21 cellular contexts compared by ENCODE assay signal in genomic region chr14:35117112-35117511, GRCh38. TPM values are rescaled to one million over a fixed set of nuclear protein-coding genes. Genes with fewer than 3 reads are reported as not detected.
DNase-seq lines count a peak whose midpoint lies in the region; ATAC-seq and TF ChIP-seq lines count a peak whose summit lies in the region.
"Had no signal": no experiment of that assay in that cellular context is flagged by ENCODE, and none has a peak within 500 bp of the region (broad histone marks: within the 10 kb centered on the region; RNA-seq: fewer than 3 reads in every experiment).

No MANE protein-coding gene starts in this region.

- no peak overlapping the region for H4K5ac ChIP-seq in mesendoderm (ENCODE audit: low read length)

- H2BK15ac ChIP-seq in mesendoderm (replicated peaks; ENCODE audit: low read depth), result no peak overlapping the region

- intact Hi-C loops in heart right ventricle (cut with DNase I), result loop anchor here in 2 of 10 donors (10.0 kb wide), 2 partner anchors 62 to 72 kb away; partner anchors contain the start of gene FAM177A1 (in 1 of the 2)

- peaks cover 33% of the 10 kb centered on the region for H3K36me3 Mint-ChIP-seq in CD4-positive, CD25-positive, alpha-beta regulatory T cell
- peaks cover 4 to 79% (median 19%) of the 10 kb centered on the region in 3 donors for H3K36me3 Mint-ChIP-seq in CD8-positive, alpha-beta memory T cell

- no peaks in the 10 kb centered on the region for H3K27me3 ChIP-seq in CD4-positive, CD25-positive, alpha-beta regulatory T cell (ENCODE audit: control insufficient read depth, insufficient read depth, low read length)
- no peaks in the 10 kb centered on the region for H3K27me3 ChIP-seq in CD8-positive, alpha-beta memory T cell (ENCODE audit: insufficient read depth, low read length, poor library complexity, severe bottlenecking)
- H3K27me3 ChIP-seq in mesendoderm (ENCODE audit: insufficient read depth, low read length, poor library complexity), result no peaks in the 10 kb centered on the region
- no peaks in the 10 kb centered on the region for H3K27me3 ChIP-seq in heart right ventricle
- H3K27me3 ChIP-seq: adrenal gland, thyroid gland had no signal

- WGBS in mesendoderm (ENCODE audit: extremely low coverage, insufficient coverage, low lambda C conversion rate), result no CpG with 5 or more reads among the region's 2 CpGs
- WGBS in heart right ventricle, 2 donors, result 85 to 87% methylated on average over 2 of the region's 2 CpGs

- no peak overlapping the region for H2BK120ac ChIP-seq in mesendoderm (ENCODE audit: low read depth, low read length)

- peak overlapping the region in 3 of 4 donors; percentile 10 to 73 (median 18) for H3K4me3 Mint-ChIP-seq in CD4-positive, CD25-positive, alpha-beta regulatory T cell
- H3K4me3 Mint-ChIP-seq in CD8-positive, alpha-beta memory T cell, result peak overlapping the region in 2 of 7 donors; percentile 3 to 36

- H3K4ac ChIP-seq in mesendoderm (ENCODE audit: low read depth, low read length), result no peak overlapping the region

- peak overlapping the region; percentile 18 to 57 (median 45) for H3K27ac Mint-ChIP-seq in CD4-positive, CD25-positive, alpha-beta regulatory T cell
- peak overlapping the region in 6 of 8 donors; percentile 4 to 79 (median 68) for H3K27ac Mint-ChIP-seq in CD8-positive, alpha-beta memory T cell
- H3K27ac Mint-ChIP-seq: activated T-helper 2 cell treated with anti-CD3 and anti-CD28 coated beads, Interferon-gamma antibody, Interleukin-2, Interleukin-4, amounts not matched to agents 10 μg/mL and 5 μg/mL and 100 μg/mL, durations not matched to agents 14 hours and 24 hours and 36 hours had no signal

- DNase-seq in CD4-positive, CD25-positive, alpha-beta regulatory T cell, result no peak
- no peak for DNase-seq in CD8-positive, alpha-beta memory T cell
- DNase-seq in mesendoderm (no peak), 8988T (no peak), heart right ventricle (no peak)
- DNase-seq: adrenal gland; cortex of kidney; left ventricle myocardium superior; NCI-H1105; NCI-H2029 treated with DMSO at 0.1 percent for 48 hours; NCI-H226; NCI-H774; nucleus accumbens; stimulated activated naive CD4-positive, alpha-beta T cell treated with Interleukin-2 at 50 U/mL for 16 hours; thyroid gland had no signal

- POLR2A ChIA-PET in CD8-positive, alpha-beta memory T cell (lab: Charles Lee), result no interaction called here

- peaks cover 5% of the 10 kb centered on the region for H3K27me3 Mint-ChIP-seq in CD4-positive, CD25-positive, alpha-beta regulatory T cell
- peaks cover 0 to 2% of the 10 kb centered on the region in 2 donors for H3K27me3 Mint-ChIP-seq in CD8-positive, alpha-beta memory T cell

- no peak overlapping the region for H3K18ac ChIP-seq in mesendoderm (ENCODE audit: low read length)

- peaks cover 37% of the 10 kb centered on the region for H3K36me3 ChIP-seq in CD4-positive, CD25-positive, alpha-beta regulatory T cell (ENCODE audit: control insufficient read depth, insufficient read depth, low read length)
- peaks cover 12% of the 10 kb centered on the region for H3K36me3 ChIP-seq in CD8-positive, alpha-beta memory T cell (ENCODE audit: insufficient read depth, low read length)
- H3K36me3 ChIP-seq in mesendoderm (ENCODE audit: control insufficient read depth, insufficient read depth, low read length) (no peaks in the 10 kb centered on the region), heart right ventricle (peaks cover 0 to 75% (median 24%) of the 10 kb centered on the region in 9 donors)

- no peak overlapping the region for H3K56ac ChIP-seq in mesendoderm (ENCODE audit: low read length)

- H3K4me1 ChIP-seq in CD4-positive, CD25-positive, alpha-beta regulatory T cell (ENCODE audit: control insufficient read depth, insufficient read depth, low read length, poor library complexity, severe bottlenecking), result peaks cover 20% of the 10 kb centered on the region
- peaks cover 15% of the 10 kb centered on the region for H3K4me1 ChIP-seq in CD8-positive, alpha-beta memory T cell (ENCODE audit: insufficient read depth, low read length)
- H3K4me1 ChIP-seq in mesendoderm (ENCODE audit: control insufficient read depth, low read depth, low read length) (peaks cover 1% of the 10 kb centered on the region), heart right ventricle (peaks cover 0 to 39% (median 17%) of the 10 kb centered on the region in 9 donors)
- H3K4me1 ChIP-seq: adrenal gland had no signal

- H2AK5ac ChIP-seq in mesendoderm (ENCODE audit: low read length), result no peak overlapping the region

- H3K9me3 ChIP-seq in CD4-positive, CD25-positive, alpha-beta regulatory T cell (ENCODE audit: control insufficient read depth in 2 of 2, low read length in 2 of 2), result no peaks in the 10 kb centered on the region
- no peaks in the 10 kb centered on the region for H3K9me3 ChIP-seq in CD8-positive, alpha-beta memory T cell (ENCODE audit: low read length)
- H3K9me3 ChIP-seq in heart right ventricle, result peaks cover 0 to 2% (median 0%) of the 10 kb centered on the region in 11 donors
- H3K9me3 ChIP-seq: adrenal gland, thyroid gland had no signal

- no peak for ATAC-seq in CD4-positive, CD25-positive, alpha-beta regulatory T cell (ENCODE audit: low read depth in 2 of 2)
- no peak for ATAC-seq in HG02840 (IDR thresholded peaks at IDR 0.05; ENCODE audit: low FRiP score, unreplicated experiment)
- no peak for ATAC-seq in heart right ventricle
- no peak for ATAC-seq in HG02610 (IDR thresholded peaks at IDR 0.05; ENCODE audit: unreplicated experiment)
- ATAC-seq: left ventricle myocardium superior had no signal

- no peak overlapping the region for H4K8ac ChIP-seq in mesendoderm (ENCODE audit: low read depth, low read length)

- no peak overlapping the region for H2BK5ac ChIP-seq in mesendoderm (ENCODE audit: low read length)

- H3K4me1 Mint-ChIP-seq in CD4-positive, CD25-positive, alpha-beta regulatory T cell, result peaks cover 14 to 74% (median 36%) of the 10 kb centered on the region in 4 donors
- peaks cover 47 to 79% (median 71%) of the 10 kb centered on the region in 3 donors for H3K4me1 Mint-ChIP-seq in CD8-positive, alpha-beta memory T cell

- no peak overlapping the region for H3K4me3 ChIP-seq in CD4-positive, CD25-positive, alpha-beta regulatory T cell (ENCODE audit: low read depth, low read length)
- no peak overlapping the region for H3K4me3 ChIP-seq in CD8-positive, alpha-beta memory T cell (ENCODE audit: low read length)
- H3K4me3 ChIP-seq in mesendoderm (ENCODE audit: low read length), result no peak overlapping the region
- H3K4me3 ChIP-seq in heart right ventricle, result no peak overlapping the region
- H3K4me3 ChIP-seq: adrenal gland, smooth muscle cell, thyroid gland had no signal

- H3K79me1 ChIP-seq in mesendoderm (ENCODE audit: low read length), result no peaks in the 10 kb centered on the region

- H3K79me2 ChIP-seq in mesendoderm (ENCODE audit: control insufficient read depth, insufficient read depth, low read length), result no peaks in the 10 kb centered on the region

- H3K27ac ChIP-seq in CD4-positive, CD25-positive, alpha-beta regulatory T cell (ENCODE audit: insufficient read depth, low read length, poor library complexity, severe bottlenecking), result no peak overlapping the region
- no peak overlapping the region for H3K27ac ChIP-seq in CD8-positive, alpha-beta memory T cell (ENCODE audit: low read depth, low read length)
- H3K27ac ChIP-seq in cingulate gyrus (ENCODE audit: low read depth, low read length) (peak overlapping the region; percentile 20), mesendoderm (ENCODE audit: low read depth, low read length) (no peak overlapping the region), heart right ventricle (no peak overlapping the region)
- H3K27ac ChIP-seq: adrenal gland, HL-60, thyroid gland had no signal

- no peak overlapping the region for H3K4me2 ChIP-seq in mesendoderm (ENCODE audit: low read length)
- H3K4me2 ChIP-seq: smooth muscle cell had no signal

- TF ChIP-seq CTCF in heart right ventricle (IDR thresholded peaks at IDR 0.05), result no peak

- H3K9ac ChIP-seq in mesendoderm (ENCODE audit: low read length), result no peak overlapping the region

- H3K9me3 Mint-ChIP-seq in CD4-positive, CD25-positive, alpha-beta regulatory T cell, result no peaks in the 10 kb centered on the region
- no peaks in the 10 kb centered on the region for H3K9me3 Mint-ChIP-seq in CD8-positive, alpha-beta memory T cell
- H3K9me3 Mint-ChIP-seq: activated T-helper 2 cell treated with anti-CD3 and anti-CD28 coated beads, Interferon-gamma antibody, Interleukin-2, Interleukin-4, amounts not matched to agents 10 μg/mL and 5 μg/mL and 100 μg/mL, durations not matched to agents 14 hours and 24 hours and 36 hours had no signal

- CTCF ChIA-PET in CD8-positive, alpha-beta memory T cell (lab: Charles Lee), result no interaction called here

- peak overlapping the region; percentile 45 for H3K23ac ChIP-seq in mesendoderm (ENCODE audit: low read length)

RNA-seq across cellular contexts. Expression of gene PPP2R3C, which starts 4.7 kb away (rescaled TPM):
- 52.6 TPM for total RNA-seq in CD4-positive, CD25-positive, alpha-beta regulatory T cell
- polyA plus RNA-seq in CD4-positive, CD25-positive, alpha-beta regulatory T cell, result 100 to 1,000 TPM in 1 of 4 donors, 10 to 100 TPM in 3; 81.5 to 100 (median 89.3) TPM
- 10 to 100 TPM; 46.9 to 48.1 TPM for total RNA-seq in CD8-positive, alpha-beta memory T cell
- 78.6 TPM for polyA plus RNA-seq in CD8-positive, alpha-beta memory T cell
- polyA plus RNA-seq in mesendoderm (2013, experiment 1 of 2), result 41.4 TPM
- polyA plus RNA-seq in mesendoderm (2013, experiment 2 of 2), result 40.6 TPM
- 10 to 100 TPM; 25.8 to 36.3 (median 27.9) TPM for total RNA-seq in heart right ventricle
- 10 to 100 TPM; 25.5 to 28.6 TPM for polyA plus RNA-seq in heart right ventricle

RNA-seq across cellular contexts. Expression of gene PRORP, which starts 5.2 kb away (rescaled TPM):
- total RNA-seq in CD4-positive, CD25-positive, alpha-beta regulatory T cell, result 49.1 TPM
- 10 to 100 TPM; 76.3 to 83.1 (median 77.6) TPM for polyA plus RNA-seq in CD4-positive, CD25-positive, alpha-beta regulatory T cell
- total RNA-seq in CD8-positive, alpha-beta memory T cell, result 10 to 100 TPM; 36.2 to 39.9 TPM
- 59.2 TPM for polyA plus RNA-seq in CD8-positive, alpha-beta memory T cell
- 42.4 TPM for polyA plus RNA-seq in mesendoderm (2013, experiment 1 of 2)
- polyA plus RNA-seq in mesendoderm (2013, experiment 2 of 2), result 42.3 TPM
- 10 to 100 TPM; 17.6 to 25.4 (median 20.9) TPM for total RNA-seq in heart right ventricle
- 10 to 100 TPM in 1 of 2 donors, 1 to 10 TPM in 1; 3.9 to 16.7 TPM for polyA plus RNA-seq in heart right ventricle
